In the genomic region with DNA sequence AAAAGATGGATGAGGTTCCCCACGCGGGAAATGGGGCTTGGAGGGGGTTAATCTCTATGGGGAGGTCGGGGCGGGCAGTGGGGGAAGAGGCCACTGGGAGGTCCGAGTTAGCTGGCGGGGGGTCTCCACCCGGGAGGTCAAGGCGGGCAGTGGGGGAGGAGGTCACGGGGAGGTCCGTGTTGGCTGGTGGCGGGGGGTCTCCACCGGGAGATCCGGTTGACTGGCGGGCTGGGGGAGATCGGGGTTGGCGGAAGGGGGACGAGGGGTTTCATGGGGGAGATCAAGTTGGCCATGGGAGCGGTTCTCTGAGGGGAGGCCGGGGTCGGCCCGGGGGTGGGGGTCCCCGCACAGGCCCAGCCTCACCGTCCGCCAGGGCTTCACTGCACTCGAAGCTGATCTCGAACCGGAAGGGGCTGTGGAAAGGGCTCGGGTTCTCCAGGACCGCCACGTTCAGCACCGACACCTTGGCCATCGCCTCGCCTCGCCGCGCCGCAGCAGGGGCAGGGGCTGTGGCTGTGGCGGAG, we compare ENCODE assay signal across 3 cellular contexts.
TF ChIP-seq lines count a peak whose summit lies in the region.

No MANE protein-coding gene starts in this region.

TF ChIP-seq in A549, 52 proteins besides CTCF, POLR2A, EP300 and RAD21:
- TF ChIP-seq BHLHE40 (IDR thresholded peaks at IDR 0.05; ENCODE audit: low read depth, low read length) (no peak), PHF8 (IDR thresholded peaks at IDR 0.05; ENCODE audit: borderline replicate concordance, low read depth) (0 out of 2 replicates have a peak, but pooled peaks have one; percentile 21)

TF ChIP-seq in HCT116, 20 proteins besides CTCF, POLR2A, EP300 and RAD21:
- TF ChIP-seq ZFX (IDR thresholded peaks at IDR 0.05) (peak; percentile 60; the same call in 1 of the 2 replicates), YY1 (IDR thresholded peaks at IDR 0.05; ENCODE audit: extremely low read depth, insufficient replicate concordance, low read depth, low read length) (no peak)
TF ChIP-seq in HCT116: peak in this region for 1.

TF ChIP-seq in GM12878, 131 proteins besides CTCF, POLR2A, EP300 and RAD21:
- TF ChIP-seq NFXL1 (IDR thresholded peaks at IDR 0.05; ENCODE audit: borderline replicate concordance) (no peak), SRF (IDR thresholded peaks at IDR 0.05; ENCODE audit: low read depth in 2 of 2, low read length in 2 of 2) (no peak), POLR2AphosphoS5 (IDR thresholded peaks at IDR 0.05; ENCODE audit: low read length) (0 out of 2 replicates have a peak, but pooled peaks have one; percentile 85), FOS (IDR thresholded peaks at IDR 0.05; ENCODE audit: borderline replicate concordance, extremely low read depth, insufficient read length) (no peak), SUPT20H (IDR thresholded peaks at IDR 0.05; ENCODE audit: borderline replicate concordance, control insufficient read depth, low read depth, low read length) (no peak), HCFC1 (IDR thresholded peaks at IDR 0.05; ENCODE audit: low read length) (no peak), PAX5 (IDR thresholded peaks at IDR 0.05; ENCODE audit: borderline replicate concordance, low read depth, low read length) (no peak), SREBF1 (IDR thresholded peaks at IDR 0.05; ENCODE audit: low read length) (no peak), NR2F1 (conservative IDR thresholded peaks at IDR 0.05) (0 out of 2 replicates have a peak, but pooled peaks have one; percentile 57), ASH2L (IDR thresholded peaks at IDR 0.05; ENCODE audit: borderline replicate concordance, low read depth) (no peak), ZSCAN29 (IDR thresholded peaks at IDR 0.05) (no peak), YY1 (IDR thresholded peaks at IDR 0.05; ENCODE audit: low read depth, low read length) (0 out of 2 replicates have a peak, but pooled peaks have one; percentile 17), TCF7 (IDR thresholded peaks at IDR 0.05; ENCODE audit: borderline replicate concordance) (no peak), NFYA (IDR thresholded peaks at IDR 0.05; ENCODE audit: borderline replicate concordance, low read depth, low read length) (no peak), SP1 (IDR thresholded peaks at IDR 0.05; ENCODE audit: low read depth, low read length) (no peak), ZNF274 (IDR thresholded peaks at IDR 0.05; ENCODE audit: insufficient read depth, insufficient read length) (no peak), LARP7 (IDR thresholded peaks at IDR 0.05) (no peak)
- TF ChIP-seq, protein P1, sequence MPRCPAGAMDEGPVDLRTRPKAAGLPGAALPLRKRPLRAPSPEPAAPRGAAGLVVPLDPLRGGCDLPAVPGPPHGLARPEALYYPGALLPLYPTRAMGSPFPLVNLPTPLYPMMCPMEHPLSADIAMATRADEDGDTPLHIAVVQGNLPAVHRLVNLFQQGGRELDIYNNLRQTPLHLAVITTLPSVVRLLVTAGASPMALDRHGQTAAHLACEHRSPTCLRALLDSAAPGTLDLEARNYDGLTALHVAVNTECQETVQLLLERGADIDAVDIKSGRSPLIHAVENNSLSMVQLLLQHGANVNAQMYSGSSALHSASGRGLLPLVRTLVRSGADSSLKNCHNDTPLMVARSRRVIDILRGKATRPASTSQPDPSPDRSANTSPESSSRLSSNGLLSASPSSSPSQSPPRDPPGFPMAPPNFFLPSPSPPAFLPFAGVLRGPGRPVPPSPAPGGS (IDR thresholded peaks at IDR 0.05; ENCODE audit: borderline replicate concordance, insufficient read depth, low read depth, low read length, poor library complexity, severe bottlenecking), result no peak
- TF ChIP-seq, protein P2, sequence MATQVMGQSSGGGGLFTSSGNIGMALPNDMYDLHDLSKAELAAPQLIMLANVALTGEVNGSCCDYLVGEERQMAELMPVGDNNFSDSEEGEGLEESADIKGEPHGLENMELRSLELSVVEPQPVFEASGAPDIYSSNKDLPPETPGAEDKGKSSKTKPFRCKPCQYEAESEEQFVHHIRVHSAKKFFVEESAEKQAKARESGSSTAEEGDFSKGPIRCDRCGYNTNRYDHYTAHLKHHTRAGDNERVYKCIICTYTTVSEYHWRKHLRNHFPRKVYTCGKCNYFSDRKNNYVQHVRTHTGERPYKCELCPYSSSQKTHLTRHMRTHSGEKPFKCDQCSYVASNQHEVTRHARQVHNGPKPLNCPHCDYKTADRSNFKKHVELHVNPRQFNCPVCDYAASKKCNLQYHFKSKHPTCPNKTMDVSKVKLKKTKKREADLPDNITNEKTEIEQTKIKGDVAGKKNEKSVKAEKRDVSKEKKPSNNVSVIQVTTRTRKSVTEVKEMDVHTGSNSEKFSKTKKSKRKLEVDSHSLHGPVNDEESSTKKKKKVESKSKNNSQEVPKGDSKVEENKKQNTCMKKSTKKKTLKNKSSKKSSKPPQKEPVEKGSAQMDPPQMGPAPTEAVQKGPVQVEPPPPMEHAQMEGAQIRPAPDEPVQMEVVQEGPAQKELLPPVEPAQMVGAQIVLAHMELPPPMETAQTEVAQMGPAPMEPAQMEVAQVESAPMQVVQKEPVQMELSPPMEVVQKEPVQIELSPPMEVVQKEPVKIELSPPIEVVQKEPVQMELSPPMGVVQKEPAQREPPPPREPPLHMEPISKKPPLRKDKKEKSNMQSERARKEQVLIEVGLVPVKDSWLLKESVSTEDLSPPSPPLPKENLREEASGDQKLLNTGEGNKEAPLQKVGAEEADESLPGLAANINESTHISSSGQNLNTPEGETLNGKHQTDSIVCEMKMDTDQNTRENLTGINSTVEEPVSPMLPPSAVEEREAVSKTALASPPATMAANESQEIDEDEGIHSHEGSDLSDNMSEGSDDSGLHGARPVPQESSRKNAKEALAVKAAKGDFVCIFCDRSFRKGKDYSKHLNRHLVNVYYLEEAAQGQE (IDR thresholded peaks at IDR 0.05; ENCODE audit: low read depth, low read length), result no peak
- TF ChIP-seq, protein P3, sequence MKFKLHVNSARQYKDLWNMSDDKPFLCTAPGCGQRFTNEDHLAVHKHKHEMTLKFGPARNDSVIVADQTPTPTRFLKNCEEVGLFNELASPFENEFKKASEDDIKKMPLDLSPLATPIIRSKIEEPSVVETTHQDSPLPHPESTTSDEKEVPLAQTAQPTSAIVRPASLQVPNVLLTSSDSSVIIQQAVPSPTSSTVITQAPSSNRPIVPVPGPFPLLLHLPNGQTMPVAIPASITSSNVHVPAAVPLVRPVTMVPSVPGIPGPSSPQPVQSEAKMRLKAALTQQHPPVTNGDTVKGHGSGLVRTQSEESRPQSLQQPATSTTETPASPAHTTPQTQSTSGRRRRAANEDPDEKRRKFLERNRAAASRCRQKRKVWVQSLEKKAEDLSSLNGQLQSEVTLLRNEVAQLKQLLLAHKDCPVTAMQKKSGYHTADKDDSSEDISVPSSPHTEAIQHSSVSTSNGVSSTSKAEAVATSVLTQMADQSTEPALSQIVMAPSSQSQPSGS (IDR thresholded peaks at IDR 0.05; ENCODE audit: low read length), result no peak
TF ChIP-seq in GM12878: peak in this region for 3.
